In the genomic region with DNA sequence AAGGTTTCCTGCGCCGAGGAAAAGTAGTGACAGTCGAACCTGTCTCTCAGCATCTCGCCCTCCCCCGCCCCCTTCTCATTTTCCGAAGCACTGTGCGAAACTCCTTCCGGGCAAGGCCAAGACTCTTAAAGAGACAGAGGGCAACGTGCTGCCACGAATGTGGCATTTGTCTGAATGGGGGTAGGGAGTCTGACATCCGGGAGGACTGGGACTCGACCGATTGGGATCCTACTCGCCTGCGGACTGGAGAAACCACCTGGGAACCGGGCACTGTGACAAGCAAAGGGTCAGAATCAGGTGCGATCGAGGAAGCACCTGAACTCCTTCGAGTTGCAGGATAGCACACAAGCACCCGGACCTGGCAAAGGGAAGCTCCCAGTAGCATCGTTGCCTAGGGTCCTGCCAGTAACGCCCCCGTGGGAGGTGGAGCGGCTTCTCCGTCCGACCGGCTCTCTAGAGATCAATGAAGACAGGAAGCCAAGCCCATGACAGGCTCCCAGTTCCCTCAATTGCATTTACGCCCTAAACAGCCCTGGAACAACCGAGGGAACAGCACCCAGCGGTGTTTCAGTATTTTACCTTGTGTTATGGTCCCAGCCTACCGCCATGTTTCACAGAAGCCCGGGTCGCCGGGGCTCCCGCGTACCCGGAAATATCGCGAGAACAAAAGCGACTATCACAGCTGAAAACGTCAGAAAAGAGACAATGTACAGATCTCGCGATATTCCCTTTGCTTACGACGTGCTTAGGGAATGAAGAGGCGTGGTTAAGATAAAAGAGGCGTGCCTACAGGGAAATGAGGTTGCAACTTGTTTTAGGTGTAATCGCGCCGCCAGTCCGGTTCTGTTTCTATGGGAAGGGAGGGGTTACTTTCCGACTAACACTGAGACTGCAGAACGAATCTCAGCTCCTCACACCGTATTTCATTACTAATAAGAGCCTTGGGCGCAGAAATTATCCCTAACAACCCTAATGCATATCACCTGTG, we compare ENCODE assay signal across 1 cellular context.
TF ChIP-seq lines count a peak whose summit lies in the region.

A gene with protein sequence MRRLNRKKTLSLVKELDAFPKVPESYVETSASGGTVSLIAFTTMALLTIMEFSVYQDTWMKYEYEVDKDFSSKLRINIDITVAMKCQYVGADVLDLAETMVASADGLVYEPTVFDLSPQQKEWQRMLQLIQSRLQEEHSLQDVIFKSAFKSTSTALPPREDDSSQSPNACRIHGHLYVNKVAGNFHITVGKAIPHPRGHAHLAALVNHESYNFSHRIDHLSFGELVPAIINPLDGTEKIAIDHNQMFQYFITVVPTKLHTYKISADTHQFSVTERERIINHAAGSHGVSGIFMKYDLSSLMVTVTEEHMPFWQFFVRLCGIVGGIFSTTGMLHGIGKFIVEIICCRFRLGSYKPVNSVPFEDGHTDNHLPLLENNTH (minus strand): TSS at position 637 of the 988 bp plus-strand sequence. CDS start 9,539 bp downstream, outside the sequence.

TF ChIP-seq in H1, 55 proteins besides CTCF, POLR2A, EP300 and RAD21 (continued from another document):
- TF ChIP-seq CBX8 (IDR thresholded peaks at IDR 0.05; ENCODE audit: borderline replicate concordance, low read depth, low read length) (no peak), KDM5A (IDR thresholded peaks at IDR 0.05; ENCODE audit: low read length) (peak; percentile 93), RXRA (IDR thresholded peaks at IDR 0.05; ENCODE audit: insufficient read depth, low read depth, low read length) (no peak), NRF1 (IDR thresholded peaks at IDR 0.05; ENCODE audit: low read depth, low read length) (no peak), YY1 (IDR thresholded peaks at IDR 0.05; ENCODE audit: low read depth, low read length) (peak; percentile 94), HDAC2 (IDR thresholded peaks at IDR 0.05; ENCODE audit: borderline replicate concordance in 1 of 2, low read depth in 2 of 2, low read length in 2 of 2) (peak in 1 of 2 experiments; percentile 99; a peak in 1 of 4 replicates), TCF12 (IDR thresholded peaks at IDR 0.05; ENCODE audit: low read depth, low read length) (no peak), BCL11A (IDR thresholded peaks at IDR 0.05; ENCODE audit: low read depth in 2 of 2, low read length in 2 of 2) (no peak), HDAC6 (IDR thresholded peaks at IDR 0.05; ENCODE audit: low read depth, low read length) (no peak), CHD2 (IDR thresholded peaks at IDR 0.05; ENCODE audit: low read length) (peak; percentile 99), SIRT6 (IDR thresholded peaks at IDR 0.05; ENCODE audit: low read length) (no peak), POLR2AphosphoS5 (IDR thresholded peaks at IDR 0.05; ENCODE audit: low read depth, low read length) (peak; percentile 69; the same call in 1 of the 2 replicates), RFX5 (IDR thresholded peaks at IDR 0.05; ENCODE audit: borderline replicate concordance, low read depth, low read length) (no peak), JUND (IDR thresholded peaks at IDR 0.05; ENCODE audit: low read length) (no peak), CTBP2 (IDR thresholded peaks at IDR 0.05; ENCODE audit: borderline replicate concordance, insufficient read depth, insufficient read length, low read length) (no peak), NANOG (IDR thresholded peaks at IDR 0.05; ENCODE audit: insufficient read depth, low read depth, low read length, poor library complexity, severe bottlenecking) (no peak), CEBPB (IDR thresholded peaks at IDR 0.05; ENCODE audit: low read depth, low read length) (no peak), SUZ12 (IDR thresholded peaks at IDR 0.05; ENCODE audit: low read length) (no peak), TEAD4 (IDR thresholded peaks at IDR 0.05; ENCODE audit: low read depth, low read length) (no peak), POU5F1 (IDR thresholded peaks at IDR 0.05; ENCODE audit: low read depth, low read length) (no peak), SP1 (IDR thresholded peaks at IDR 0.05; ENCODE audit: low read depth, low read length) (peak; percentile 56; the same call in 1 of the 2 replicates), BRCA1 (IDR thresholded peaks at IDR 0.05; ENCODE audit: low read depth, low read length) (peak; percentile 98), KDM4A (IDR thresholded peaks at IDR 0.05; ENCODE audit: low read depth, low read length, severe bottlenecking) (peak; percentile 97), BACH1 (IDR thresholded peaks at IDR 0.05; ENCODE audit: low read length) (no peak; the same call in 1 of the 2 replicates), TAF7 (optimal IDR thresholded peaks at IDR 0.05; ENCODE audit: borderline replicate concordance, low read depth, low read length) (peak; percentile 48), CBX5 (IDR thresholded peaks at IDR 0.05; ENCODE audit: low read depth, low read length) (no peak), EGR1 (IDR thresholded peaks at IDR 0.05; ENCODE audit: borderline replicate concordance, low read depth, low read length) (no peak), CHD1 (IDR thresholded peaks at IDR 0.05; ENCODE audit: low read depth, low read length) (no peak), RBBP5 (IDR thresholded peaks at IDR 0.05; ENCODE audit: borderline replicate concordance, low read depth, low read length) (0 out of 2 replicates have a peak, but pooled peaks have one; percentile 65), MAFK (IDR thresholded peaks at IDR 0.05; ENCODE audit: low read depth, low read length) (no peak), TBP (IDR thresholded peaks at IDR 0.05; ENCODE audit: low read depth, low read length) (peak; percentile 70), SRF (IDR thresholded peaks at IDR 0.05; ENCODE audit: low read depth, low read length) (no peak), SIN3A (conservative IDR thresholded peaks at IDR 0.05 in 1 of 2, IDR thresholded peaks at IDR 0.05 in 1 of 2; ENCODE audit: low read depth in 1 of 2, low read length in 2 of 2) (peak; percentile 84 to 85), GABPA (IDR thresholded peaks at IDR 0.05; ENCODE audit: borderline replicate concordance, insufficient read depth, low read length) (no peak), ZNF274 (IDR thresholded peaks at IDR 0.05; ENCODE audit: borderline replicate concordance, extremely low read depth, low read length) (no peak), CREB1 (IDR thresholded peaks at IDR 0.05) (peak; percentile 88), SAP30 (IDR thresholded peaks at IDR 0.05; ENCODE audit: insufficient read depth, insufficient replicate concordance, low read length) (peak; percentile 87), ASH2L (IDR thresholded peaks at IDR 0.05; ENCODE audit: low read length) (peak; percentile 88), KDM1A (IDR thresholded peaks at IDR 0.05; ENCODE audit: borderline replicate concordance, low read length) (no peak), FOSL1 (IDR thresholded peaks at IDR 0.05; ENCODE audit: insufficient read depth, low read depth, low read length) (no peak), SP2 (IDR thresholded peaks at IDR 0.05; ENCODE audit: low read length) (no peak), SIX5 (IDR thresholded peaks at IDR 0.05; ENCODE audit: low read depth, low read length) (no peak), PHF8 (conservative IDR thresholded peaks at IDR 0.05; ENCODE audit: low read depth, low read length) (peak; percentile 95), EZH2 (IDR thresholded peaks at IDR 0.05; ENCODE audit: low read depth, low read length, severe bottlenecking) (no peak), TAF1 (IDR thresholded peaks at IDR 0.05; ENCODE audit: low read depth, low read length) (peak; percentile 75), GTF2F1 (IDR thresholded peaks at IDR 0.05; ENCODE audit: borderline replicate concordance, low read depth, low read length) (no peak)
- TF ChIP-seq, protein P1, sequence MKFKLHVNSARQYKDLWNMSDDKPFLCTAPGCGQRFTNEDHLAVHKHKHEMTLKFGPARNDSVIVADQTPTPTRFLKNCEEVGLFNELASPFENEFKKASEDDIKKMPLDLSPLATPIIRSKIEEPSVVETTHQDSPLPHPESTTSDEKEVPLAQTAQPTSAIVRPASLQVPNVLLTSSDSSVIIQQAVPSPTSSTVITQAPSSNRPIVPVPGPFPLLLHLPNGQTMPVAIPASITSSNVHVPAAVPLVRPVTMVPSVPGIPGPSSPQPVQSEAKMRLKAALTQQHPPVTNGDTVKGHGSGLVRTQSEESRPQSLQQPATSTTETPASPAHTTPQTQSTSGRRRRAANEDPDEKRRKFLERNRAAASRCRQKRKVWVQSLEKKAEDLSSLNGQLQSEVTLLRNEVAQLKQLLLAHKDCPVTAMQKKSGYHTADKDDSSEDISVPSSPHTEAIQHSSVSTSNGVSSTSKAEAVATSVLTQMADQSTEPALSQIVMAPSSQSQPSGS (IDR thresholded peaks at IDR 0.05; ENCODE audit: low read length): peak; percentile 44; the same call in 1 of the 2 replicates
- TF ChIP-seq, protein P2, sequence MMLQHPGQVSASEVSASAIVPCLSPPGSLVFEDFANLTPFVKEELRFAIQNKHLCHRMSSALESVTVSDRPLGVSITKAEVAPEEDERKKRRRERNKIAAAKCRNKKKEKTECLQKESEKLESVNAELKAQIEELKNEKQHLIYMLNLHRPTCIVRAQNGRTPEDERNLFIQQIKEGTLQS (IDR thresholded peaks at IDR 0.05; ENCODE audit: insufficient read depth, low read depth, low read length): no peak
- TF ChIP-seq, protein P3, sequence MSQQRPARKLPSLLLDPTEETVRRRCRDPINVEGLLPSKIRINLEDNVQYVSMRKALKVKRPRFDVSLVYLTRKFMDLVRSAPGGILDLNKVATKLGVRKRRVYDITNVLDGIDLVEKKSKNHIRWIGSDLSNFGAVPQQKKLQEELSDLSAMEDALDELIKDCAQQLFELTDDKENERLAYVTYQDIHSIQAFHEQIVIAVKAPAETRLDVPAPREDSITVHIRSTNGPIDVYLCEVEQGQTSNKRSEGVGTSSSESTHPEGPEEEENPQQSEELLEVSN (IDR thresholded peaks at IDR 0.05): no peak
- TF ChIP-seq, protein P4, sequence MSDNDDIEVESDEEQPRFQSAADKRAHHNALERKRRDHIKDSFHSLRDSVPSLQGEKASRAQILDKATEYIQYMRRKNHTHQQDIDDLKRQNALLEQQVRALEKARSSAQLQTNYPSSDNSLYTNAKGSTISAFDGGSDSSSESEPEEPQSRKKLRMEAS (IDR thresholded peaks at IDR 0.05): peak; percentile 63
- TF ChIP-seq, protein P5, sequence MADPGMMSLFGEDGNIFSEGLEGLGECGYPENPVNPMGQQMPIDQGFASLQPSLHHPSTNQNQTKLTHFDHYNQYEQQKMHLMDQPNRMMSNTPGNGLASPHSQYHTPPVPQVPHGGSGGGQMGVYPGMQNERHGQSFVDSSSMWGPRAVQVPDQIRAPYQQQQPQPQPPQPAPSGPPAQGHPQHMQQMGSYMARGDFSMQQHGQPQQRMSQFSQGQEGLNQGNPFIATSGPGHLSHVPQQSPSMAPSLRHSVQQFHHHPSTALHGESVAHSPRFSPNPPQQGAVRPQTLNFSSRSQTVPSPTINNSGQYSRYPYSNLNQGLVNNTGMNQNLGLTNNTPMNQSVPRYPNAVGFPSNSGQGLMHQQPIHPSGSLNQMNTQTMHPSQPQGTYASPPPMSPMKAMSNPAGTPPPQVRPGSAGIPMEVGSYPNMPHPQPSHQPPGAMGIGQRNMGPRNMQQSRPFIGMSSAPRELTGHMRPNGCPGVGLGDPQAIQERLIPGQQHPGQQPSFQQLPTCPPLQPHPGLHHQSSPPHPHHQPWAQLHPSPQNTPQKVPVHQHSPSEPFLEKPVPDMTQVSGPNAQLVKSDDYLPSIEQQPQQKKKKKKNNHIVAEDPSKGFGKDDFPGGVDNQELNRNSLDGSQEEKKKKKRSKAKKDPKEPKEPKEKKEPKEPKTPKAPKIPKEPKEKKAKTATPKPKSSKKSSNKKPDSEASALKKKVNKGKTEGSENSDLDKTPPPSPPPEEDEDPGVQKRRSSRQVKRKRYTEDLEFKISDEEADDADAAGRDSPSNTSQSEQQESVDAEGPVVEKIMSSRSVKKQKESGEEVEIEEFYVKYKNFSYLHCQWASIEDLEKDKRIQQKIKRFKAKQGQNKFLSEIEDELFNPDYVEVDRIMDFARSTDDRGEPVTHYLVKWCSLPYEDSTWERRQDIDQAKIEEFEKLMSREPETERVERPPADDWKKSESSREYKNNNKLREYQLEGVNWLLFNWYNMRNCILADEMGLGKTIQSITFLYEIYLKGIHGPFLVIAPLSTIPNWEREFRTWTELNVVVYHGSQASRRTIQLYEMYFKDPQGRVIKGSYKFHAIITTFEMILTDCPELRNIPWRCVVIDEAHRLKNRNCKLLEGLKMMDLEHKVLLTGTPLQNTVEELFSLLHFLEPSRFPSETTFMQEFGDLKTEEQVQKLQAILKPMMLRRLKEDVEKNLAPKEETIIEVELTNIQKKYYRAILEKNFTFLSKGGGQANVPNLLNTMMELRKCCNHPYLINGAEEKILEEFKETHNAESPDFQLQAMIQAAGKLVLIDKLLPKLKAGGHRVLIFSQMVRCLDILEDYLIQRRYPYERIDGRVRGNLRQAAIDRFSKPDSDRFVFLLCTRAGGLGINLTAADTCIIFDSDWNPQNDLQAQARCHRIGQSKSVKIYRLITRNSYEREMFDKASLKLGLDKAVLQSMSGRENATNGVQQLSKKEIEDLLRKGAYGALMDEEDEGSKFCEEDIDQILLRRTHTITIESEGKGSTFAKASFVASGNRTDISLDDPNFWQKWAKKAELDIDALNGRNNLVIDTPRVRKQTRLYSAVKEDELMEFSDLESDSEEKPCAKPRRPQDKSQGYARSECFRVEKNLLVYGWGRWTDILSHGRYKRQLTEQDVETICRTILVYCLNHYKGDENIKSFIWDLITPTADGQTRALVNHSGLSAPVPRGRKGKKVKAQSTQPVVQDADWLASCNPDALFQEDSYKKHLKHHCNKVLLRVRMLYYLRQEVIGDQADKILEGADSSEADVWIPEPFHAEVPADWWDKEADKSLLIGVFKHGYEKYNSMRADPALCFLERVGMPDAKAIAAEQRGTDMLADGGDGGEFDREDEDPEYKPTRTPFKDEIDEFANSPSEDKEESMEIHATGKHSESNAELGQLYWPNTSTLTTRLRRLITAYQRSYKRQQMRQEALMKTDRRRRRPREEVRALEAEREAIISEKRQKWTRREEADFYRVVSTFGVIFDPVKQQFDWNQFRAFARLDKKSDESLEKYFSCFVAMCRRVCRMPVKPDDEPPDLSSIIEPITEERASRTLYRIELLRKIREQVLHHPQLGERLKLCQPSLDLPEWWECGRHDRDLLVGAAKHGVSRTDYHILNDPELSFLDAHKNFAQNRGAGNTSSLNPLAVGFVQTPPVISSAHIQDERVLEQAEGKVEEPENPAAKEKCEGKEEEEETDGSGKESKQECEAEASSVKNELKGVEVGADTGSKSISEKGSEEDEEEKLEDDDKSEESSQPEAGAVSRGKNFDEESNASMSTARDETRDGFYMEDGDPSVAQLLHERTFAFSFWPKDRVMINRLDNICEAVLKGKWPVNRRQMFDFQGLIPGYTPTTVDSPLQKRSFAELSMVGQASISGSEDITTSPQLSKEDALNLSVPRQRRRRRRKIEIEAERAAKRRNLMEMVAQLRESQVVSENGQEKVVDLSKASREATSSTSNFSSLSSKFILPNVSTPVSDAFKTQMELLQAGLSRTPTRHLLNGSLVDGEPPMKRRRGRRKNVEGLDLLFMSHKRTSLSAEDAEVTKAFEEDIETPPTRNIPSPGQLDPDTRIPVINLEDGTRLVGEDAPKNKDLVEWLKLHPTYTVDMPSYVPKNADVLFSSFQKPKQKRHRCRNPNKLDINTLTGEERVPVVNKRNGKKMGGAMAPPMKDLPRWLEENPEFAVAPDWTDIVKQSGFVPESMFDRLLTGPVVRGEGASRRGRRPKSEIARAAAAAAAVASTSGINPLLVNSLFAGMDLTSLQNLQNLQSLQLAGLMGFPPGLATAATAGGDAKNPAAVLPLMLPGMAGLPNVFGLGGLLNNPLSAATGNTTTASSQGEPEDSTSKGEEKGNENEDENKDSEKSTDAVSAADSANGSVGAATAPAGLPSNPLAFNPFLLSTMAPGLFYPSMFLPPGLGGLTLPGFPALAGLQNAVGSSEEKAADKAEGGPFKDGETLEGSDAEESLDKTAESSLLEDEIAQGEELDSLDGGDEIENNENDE (IDR thresholded peaks at IDR 0.05; ENCODE audit: insufficient replicate concordance, low read length): no peak
TF ChIP-seq in H1: peak in this region for 19.
